Comparison of ENCODE assay signal across 1 cellular context in genomic region chr2:120392923-120393322, GRCh38.
TF ChIP-seq lines count a peak whose summit lies in the region.

No MANE protein-coding gene starts in this region.

TF ChIP-seq in HepG2, 621 proteins besides CTCF, POLR2A, EP300 and RAD21 (continued from another document):
- no peak for TF ChIP-seq ZNF274 (CRISPR knock-in tag; IDR thresholded peaks at IDR 0.05)
- TF ChIP-seq ZMYM3 (CRISPR knock-in tag; IDR thresholded peaks at IDR 0.05): peak; percentile 48; the same call in 1 of the 2 replicates
TF ChIP-seq in HepG2: peak in this region for 1.
